In the genomic region with DNA sequence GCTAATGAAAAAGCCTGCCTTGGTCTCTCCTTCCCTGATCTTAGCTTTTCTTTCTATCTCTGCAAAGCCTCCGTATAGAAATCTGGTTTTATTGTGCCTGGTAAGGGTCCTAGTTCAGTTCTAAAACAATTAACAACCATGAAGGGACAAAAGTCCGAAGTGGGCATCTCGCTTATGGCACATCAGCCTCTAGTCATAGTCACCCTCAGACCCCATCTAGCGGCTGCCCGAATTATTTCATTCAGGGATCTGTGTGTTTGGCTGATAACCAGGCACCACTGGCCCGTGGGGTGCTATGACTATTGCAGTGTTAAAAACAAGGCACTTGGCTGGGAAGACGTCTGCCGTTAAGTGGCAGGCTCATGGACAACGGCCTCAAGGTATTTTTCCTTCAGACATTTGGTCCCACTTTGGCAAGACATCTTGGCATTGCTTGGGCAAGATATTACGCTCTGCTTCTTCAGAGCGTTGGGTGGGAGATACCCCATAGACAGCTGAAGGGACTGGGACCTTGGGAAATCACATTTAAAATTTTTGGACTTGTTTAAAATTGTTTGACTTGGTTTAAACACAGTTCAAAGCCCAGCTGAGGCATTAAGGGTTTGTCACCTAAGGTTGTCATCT, we compare ENCODE assay signal across 9 cellular contexts.
DNase-seq lines count a peak whose midpoint lies in the region; ATAC-seq and TF ChIP-seq lines count a peak whose summit lies in the region.
"Had no signal": no experiment of that assay in that cellular context is flagged by ENCODE, and none has a peak within 500 bp of the region (broad histone marks: within the 10 kb centered on the region; RNA-seq: fewer than 3 reads in every experiment).

No MANE protein-coding gene starts in this region.

- H3K79me2 ChIP-seq in MM.1S (ENCODE audit: low read length): no peaks in the 10 kb centered on the region

- no peak overlapping the region for H3K9ac ChIP-seq in MM.1S (ENCODE audit: low read length)

- ATAC-seq in SK-N-SH treated with all-trans-retinoic acid at 6 μM for 48 hours: peak; percentile 90
- ATAC-seq in sciatic nerve: peak; percentile 81

- in situ Hi-C loops in HAP-1 (cut with MboI; ENCODE audit: low sequenced_read_pairs): loop anchor here (10.0 kb wide), 1 partner anchor 374 kb away; no protein-coding TSS in a partner anchor

- H3K4me3 ChIP-seq in GM12864 (ENCODE audit: low read depth, low read length) (no peak overlapping the region), HAP-1 (no peak overlapping the region), MM.1S (ENCODE audit: low read length) (peak overlapping the region; percentile 54; the same call in 1 of the 2 replicates), left ventricle myocardium inferior (no peak overlapping the region), vagina (no peak overlapping the region)

- H4K20me1 ChIP-seq in MM.1S (ENCODE audit: insufficient read depth, low read length): no peaks in the 10 kb centered on the region

- H3K36me3 ChIP-seq in HAP-1 (replicated peaks) (no peaks in the 10 kb centered on the region), MM.1S (replicated peaks; ENCODE audit: insufficient read depth, low read length) (no peaks in the 10 kb centered on the region), left ventricle myocardium inferior (no peaks in the 10 kb centered on the region), vagina (no peaks in the 10 kb centered on the region)
- H3K36me3 ChIP-seq: neutrophil had no signal

- peaks cover 6% of the 10 kb centered on the region; the same call in 1 of the 2 replicates for H3K4me1 ChIP-seq in HAP-1
- H3K4me1 ChIP-seq in MM.1S (ENCODE audit: low read length): no peaks in the 10 kb centered on the region
- peaks cover 7% of the 10 kb centered on the region for H3K4me1 ChIP-seq in left ventricle myocardium inferior
- peaks cover 5% of the 10 kb centered on the region for H3K4me1 ChIP-seq in vagina

- no peak for TF ChIP-seq POLR2A in vagina (IDR thresholded peaks at IDR 0.05)

- H3K27me3 ChIP-seq in HAP-1 (ENCODE audit: low read depth) (peaks cover 3% of the 10 kb centered on the region; the same call in 1 of the 2 replicates), MM.1S (replicated peaks; ENCODE audit: insufficient read depth, low read length) (no peaks in the 10 kb centered on the region), left ventricle myocardium inferior (ENCODE audit: low read depth) (peaks cover 70% of the 10 kb centered on the region), vagina (no peaks in the 10 kb centered on the region)

- H3K9me3 ChIP-seq in HAP-1: no peaks in the 10 kb centered on the region
- no peaks in the 10 kb centered on the region for H3K9me3 ChIP-seq in MM.1S (replicated peaks; ENCODE audit: insufficient read depth, low read length)
- no peaks in the 10 kb centered on the region for H3K9me3 ChIP-seq in left ventricle myocardium inferior (replicated peaks)
- no peaks in the 10 kb centered on the region for H3K9me3 ChIP-seq in vagina
- H3K9me3 ChIP-seq: neutrophil had no signal

- H3F3A ChIP-seq in MM.1S (ENCODE audit: insufficient read depth, low read length): no peaks in the 10 kb centered on the region

- H3K4me2 ChIP-seq in MM.1S (ENCODE audit: low read depth, low read length): peak overlapping the region; percentile 84

- peak overlapping the region; percentile 64 for H2AFZ ChIP-seq in MM.1S (ENCODE audit: low read length)

- no peaks in the 10 kb centered on the region for H3K9me2 ChIP-seq in MM.1S (replicated peaks; ENCODE audit: insufficient read depth, low read length)

- DNase-seq in GM12864 (ENCODE audit: low read depth) (peak; percentile 27), HAP-1 (ENCODE audit: low spot score in 2 of 2) (peak; percentile 70 to 88), MM.1S (peak; percentile 84), left ventricle myocardium inferior (peak; percentile 64), sciatic nerve (ENCODE audit: low spot score) (peak; percentile 80), vagina (ENCODE audit: extremely low spot score in 2 of 2) (no peak)
- DNase-seq in activated naive CD8-positive, alpha-beta T cell treated with anti-CD3 and anti-CD28 coated beads, Interleukin-2, amount 50 U/mL, for 16 hours (ENCODE audit: low read depth, low spot score): peak; percentile 16

- intact Hi-C loops in left ventricle myocardium inferior (cut with micrococcal nuclease) (no loop called here), sciatic nerve (cut with DNase I) (no loop called here), vagina (cut with DNase I) (no loop called here)

- H3K27ac ChIP-seq in MM.1S (ENCODE audit: low read length) (no peak overlapping the region), left ventricle myocardium inferior (replicated peaks) (no peak overlapping the region), vagina (no peak overlapping the region)
- H3K27ac ChIP-seq: neutrophil had no signal

- peak; percentile 80 for TF ChIP-seq CTCF in GM12864 (IDR thresholded peaks at IDR 0.05; ENCODE audit: low read depth, low read length, missing control alignments)
- peak; percentile 85 for TF ChIP-seq CTCF in MM.1S (IDR thresholded peaks at IDR 0.05; ENCODE audit: low read length)
- peak; percentile 92 for TF ChIP-seq CTCF in left ventricle myocardium inferior (IDR thresholded peaks at IDR 0.05; ENCODE audit: borderline replicate concordance)
- TF ChIP-seq CTCF in vagina (IDR thresholded peaks at IDR 0.05): peak in 1 of 3 experiments; percentile 60

TF ChIP-seq in SK-N-SH treated with all-trans-retinoic acid at 6 μM for 48 hours, 23 proteins besides CTCF, POLR2A, EP300 and RAD21 (continues in another document):
- TF ChIP-seq RARB (CRISPR knock-in tag; IDR thresholded peaks at IDR 0.05) (no peak), ZNF70 (CRISPR knock-in tag; IDR thresholded peaks at IDR 0.05) (no peak), ZNF565 (CRISPR knock-in tag; conservative IDR thresholded peaks at IDR 0.05; ENCODE audit: low read depth) (no peak), ZC3H10 (CRISPR knock-in tag; IDR thresholded peaks at IDR 0.05) (no peak), ZNF8 (CRISPR knock-in tag; IDR thresholded peaks at IDR 0.05) (no peak), ZFP3 (CRISPR knock-in tag; IDR thresholded peaks at IDR 0.05) (no peak), ZFP30 (CRISPR knock-in tag; IDR thresholded peaks at IDR 0.05) (no peak), ESRRG (CRISPR knock-in tag; IDR thresholded peaks at IDR 0.05) (no peak), ISL1 (CRISPR knock-in tag; IDR thresholded peaks at IDR 0.05) (no peak), PPARA (CRISPR knock-in tag; IDR thresholded peaks at IDR 0.05; ENCODE audit: borderline replicate concordance) (no peak), ARNTL (CRISPR knock-in tag; IDR thresholded peaks at IDR 0.05; ENCODE audit: borderline replicate concordance, low read depth) (no peak), TCF4 (CRISPR knock-in tag; IDR thresholded peaks at IDR 0.05; ENCODE audit: borderline replicate concordance) (no peak), BACH2 (CRISPR knock-in tag; IDR thresholded peaks at IDR 0.05; ENCODE audit: borderline replicate concordance) (no peak)
- TF ChIP-seq, protein P1, sequence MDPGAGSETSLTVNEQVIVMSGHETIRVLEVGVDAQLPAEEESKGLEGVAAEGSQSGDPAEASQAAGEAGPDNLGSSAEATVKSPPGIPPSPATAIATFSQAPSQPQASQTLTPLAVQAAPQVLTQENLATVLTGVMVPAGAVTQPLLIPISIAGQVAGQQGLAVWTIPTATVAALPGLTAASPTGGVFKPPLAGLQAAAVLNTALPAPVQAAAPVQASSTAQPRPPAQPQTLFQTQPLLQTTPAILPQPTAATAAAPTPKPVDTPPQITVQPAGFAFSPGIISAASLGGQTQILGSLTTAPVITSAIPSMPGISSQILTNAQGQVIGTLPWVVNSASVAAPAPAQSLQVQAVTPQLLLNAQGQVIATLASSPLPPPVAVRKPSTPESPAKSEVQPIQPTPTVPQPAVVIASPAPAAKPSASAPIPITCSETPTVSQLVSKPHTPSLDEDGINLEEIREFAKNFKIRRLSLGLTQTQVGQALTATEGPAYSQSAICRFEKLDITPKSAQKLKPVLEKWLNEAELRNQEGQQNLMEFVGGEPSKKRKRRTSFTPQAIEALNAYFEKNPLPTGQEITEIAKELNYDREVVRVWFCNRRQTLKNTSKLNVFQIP (CRISPR knock-in tag; IDR thresholded peaks at IDR 0.05; ENCODE audit: borderline replicate concordance, low read depth): no peak
- TF ChIP-seq, protein P2, sequence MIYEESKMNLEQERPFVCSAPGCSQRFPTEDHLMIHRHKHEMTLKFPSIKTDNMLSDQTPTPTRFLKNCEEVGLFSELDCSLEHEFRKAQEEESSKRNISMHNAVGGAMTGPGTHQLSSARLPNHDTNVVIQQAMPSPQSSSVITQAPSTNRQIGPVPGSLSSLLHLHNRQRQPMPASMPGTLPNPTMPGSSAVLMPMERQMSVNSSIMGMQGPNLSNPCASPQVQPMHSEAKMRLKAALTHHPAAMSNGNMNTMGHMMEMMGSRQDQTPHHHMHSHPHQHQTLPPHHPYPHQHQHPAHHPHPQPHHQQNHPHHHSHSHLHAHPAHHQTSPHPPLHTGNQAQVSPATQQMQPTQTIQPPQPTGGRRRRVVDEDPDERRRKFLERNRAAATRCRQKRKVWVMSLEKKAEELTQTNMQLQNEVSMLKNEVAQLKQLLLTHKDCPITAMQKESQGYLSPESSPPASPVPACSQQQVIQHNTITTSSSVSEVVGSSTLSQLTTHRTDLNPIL (CRISPR knock-in tag; IDR thresholded peaks at IDR 0.05; ENCODE audit: low read depth): no peak
- TF ChIP-seq, protein P3, sequence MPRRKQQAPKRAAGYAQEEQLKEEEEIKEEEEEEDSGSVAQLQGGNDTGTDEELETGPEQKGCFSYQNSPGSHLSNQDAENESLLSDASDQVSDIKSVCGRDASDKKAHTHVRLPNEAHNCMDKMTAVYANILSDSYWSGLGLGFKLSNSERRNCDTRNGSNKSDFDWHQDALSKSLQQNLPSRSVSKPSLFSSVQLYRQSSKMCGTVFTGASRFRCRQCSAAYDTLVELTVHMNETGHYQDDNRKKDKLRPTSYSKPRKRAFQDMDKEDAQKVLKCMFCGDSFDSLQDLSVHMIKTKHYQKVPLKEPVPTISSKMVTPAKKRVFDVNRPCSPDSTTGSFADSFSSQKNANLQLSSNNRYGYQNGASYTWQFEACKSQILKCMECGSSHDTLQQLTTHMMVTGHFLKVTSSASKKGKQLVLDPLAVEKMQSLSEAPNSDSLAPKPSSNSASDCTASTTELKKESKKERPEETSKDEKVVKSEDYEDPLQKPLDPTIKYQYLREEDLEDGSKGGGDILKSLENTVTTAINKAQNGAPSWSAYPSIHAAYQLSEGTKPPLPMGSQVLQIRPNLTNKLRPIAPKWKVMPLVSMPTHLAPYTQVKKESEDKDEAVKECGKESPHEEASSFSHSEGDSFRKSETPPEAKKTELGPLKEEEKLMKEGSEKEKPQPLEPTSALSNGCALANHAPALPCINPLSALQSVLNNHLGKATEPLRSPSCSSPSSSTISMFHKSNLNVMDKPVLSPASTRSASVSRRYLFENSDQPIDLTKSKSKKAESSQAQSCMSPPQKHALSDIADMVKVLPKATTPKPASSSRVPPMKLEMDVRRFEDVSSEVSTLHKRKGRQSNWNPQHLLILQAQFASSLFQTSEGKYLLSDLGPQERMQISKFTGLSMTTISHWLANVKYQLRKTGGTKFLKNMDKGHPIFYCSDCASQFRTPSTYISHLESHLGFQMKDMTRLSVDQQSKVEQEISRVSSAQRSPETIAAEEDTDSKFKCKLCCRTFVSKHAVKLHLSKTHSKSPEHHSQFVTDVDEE (CRISPR knock-in tag; IDR thresholded peaks at IDR 0.05): no peak

Comparison
In these comparisons a context has a peak if more than half of its experiments do, and no peak if none do; other contexts are left out.
1. DNase-seq: peak in GM12864 (single experiment), HAP-1 (2 of 2), MM.1S (single experiment), activated naive CD8-positive, alpha-beta T cell treated with anti-CD3 and anti-CD28 coated beads, Interleukin-2, amount 50 U/mL, for 16 hours (single experiment), left ventricle myocardium inferior (single experiment) and sciatic nerve (single experiment); none in vagina (0 of 2).